ENCODE assay signal across 1 cellular context in genomic region chr13:33015791-33016323, GRCh38.
TF ChIP-seq lines count a peak whose summit lies in the region.

No MANE protein-coding gene starts in this region.

TF ChIP-seq in HepG2, 621 proteins besides CTCF, POLR2A, EP300 and RAD21 (continued from another document):
- TF ChIP-seq ZNF770 (CRISPR knock-in tag; IDR thresholded peaks at IDR 0.05) (no peak), ZFP82 (CRISPR knock-in tag; IDR thresholded peaks at IDR 0.05; ENCODE audit: borderline replicate concordance) (no peak), MLX (CRISPR knock-in tag; IDR thresholded peaks at IDR 0.05) (no peak), TCF12 (IDR thresholded peaks at IDR 0.05) (no peak), TCF12 (CRISPR knock-in tag; IDR thresholded peaks at IDR 0.05) (no peak), MXI1 (IDR thresholded peaks at IDR 0.05; ENCODE audit: borderline replicate concordance, low read depth, low read length) (no peak)
TF ChIP-seq in HepG2: peak in this region for 0.
